In genomic region chr7:137151056-137151731, GRCh38 we compare ENCODE assay signal across 13 cellular contexts.
A peak's percentile ranks its signal among the peaks of the same experiment; 100 is the strongest.
DNase-seq lines count a peak whose midpoint lies in the region; ATAC-seq lines count a peak whose summit lies in the region.
"Had no signal": no experiment of that assay in that cellular context is flagged by ENCODE, and none has a peak within 500 bp of the region (broad histone marks: within the 10 kb centered on the region; RNA-seq: fewer than 3 reads in every experiment).

No MANE protein-coding gene starts in this region.

- in situ Hi-C loops in ACHN (cut with HindIII; ENCODE audit: low pct_ligation_motif_present, low pct_unique_long_range_greater_than_20kb, low sequenced_read_pairs) = no loop called here

- DNase-seq in A172 (ENCODE audit: low spot score) (peak; percentile 20), HT1080 (ENCODE audit: low read depth) (peak; percentile 21), dedifferentiated amniotic fluid mesenchymal stem cell (ENCODE audit: extremely low spot score) (peak; percentile 28), islet precursor cell (peak; percentile 50), left lobe of liver (ENCODE audit: low spot score) (no peak), ACHN (no peak)
- DNase-seq: activated CD4-positive, alpha-beta memory T cell treated with anti-CD3 and anti-CD28 coated beads, Interleukin-2, amount 10 ng/mL, durations not matched to agents 7 days and 5 days; body of pancreas; DMS153; NCI-H1417; NCI-H748 treated with DMSO at 0.1 percent for 48 hours had no signal

- no peak for ATAC-seq in activated CD4-positive, CD25-positive, alpha-beta regulatory T cell treated with anti-CD3 and anti-CD28 coated beads, Interleukin-2, amount 50 U/mL, for 24 hours
- ATAC-seq in left lobe of liver (no peak), GM18868 (IDR thresholded peaks at IDR 0.05; ENCODE audit: unreplicated experiment) (no peak)
- ATAC-seq: body of pancreas had no signal

Comparison
In these comparisons a context has a peak if more than half of its experiments do, and no peak if none do; other contexts are left out.
1. DNase-seq: peak in A172 (single experiment), HT1080 (single experiment), dedifferentiated amniotic fluid mesenchymal stem cell (single experiment) and islet precursor cell (single experiment); none in left lobe of liver (single experiment) and ACHN (single experiment).